23 cellular contexts compared by ENCODE assay signal in genomic region chr16:74322301-74322710, GRCh38. TPM values are rescaled to one million over a fixed set of nuclear protein-coding genes. Genes with fewer than 3 reads are reported as not detected.
DNase-seq lines count a peak whose midpoint lies in the region; ATAC-seq and TF ChIP-seq lines count a peak whose summit lies in the region.
"Had no signal": no experiment of that assay in that cellular context is flagged by ENCODE, and none has a peak within 500 bp of the region (broad histone marks: within the 10 kb centered on the region; RNA-seq: fewer than 3 reads in every experiment).

No MANE protein-coding gene starts in this region.

- H3K9me3 Mint-ChIP-seq in CD8-positive, alpha-beta T cell = no peaks in the 10 kb centered on the region
- no peaks in the 10 kb centered on the region for H3K9me3 Mint-ChIP-seq in progenitor cell of endocrine pancreas (ENCODE audit: low read depth)

- H3K27me3 Mint-ChIP-seq in CD8-positive, alpha-beta T cell (ENCODE audit: low read depth) = no peaks in the 10 kb centered on the region
- no peaks in the 10 kb centered on the region for H3K27me3 Mint-ChIP-seq in progenitor cell of endocrine pancreas

- H3K36me3 ChIP-seq in CD8-positive, alpha-beta T cell (ENCODE audit: insufficient read depth, low read length) = peaks cover 4% of the 10 kb centered on the region
- peaks cover 2 to 27% of the 10 kb centered on the region in 2 donors for H3K36me3 ChIP-seq in psoas muscle (ENCODE audit: insufficient read depth in 1 of 2, low read depth in 1 of 2)
- H3K36me3 ChIP-seq: uterus had no signal

- no peak overlapping the region for H3K4me3 ChIP-seq in CD8-positive, alpha-beta T cell (ENCODE audit: low read depth, low read length)
- H3K4me3 ChIP-seq in right cardiac atrium (ENCODE audit: low read length) (no peak overlapping the region), psoas muscle (no peak overlapping the region)
- H3K4me3 ChIP-seq: stomach, uterus had no signal

- CTCF ChIA-PET in CD8-positive, alpha-beta T cell (lab: Charles Lee) = interaction anchor here (1.5 kb wide), 1 partner anchor 8 kb away, joined by 4 read pairs; no protein-coding TSS in a partner anchor

- H3K4me1 ChIP-seq in CD8-positive, alpha-beta T cell (ENCODE audit: insufficient read depth, low read length) = no peaks in the 10 kb centered on the region
- H3K4me1 ChIP-seq in right cardiac atrium (ENCODE audit: control insufficient read depth, insufficient read depth, low read length) (peaks cover 8% of the 10 kb centered on the region), psoas muscle (peaks cover 10% of the 10 kb centered on the region)
- H3K4me1 ChIP-seq: uterus had no signal

- H3K4me1 Mint-ChIP-seq in CD8-positive, alpha-beta T cell (ENCODE audit: low read depth) = no peaks in the 10 kb centered on the region
- H3K4me1 Mint-ChIP-seq in progenitor cell of endocrine pancreas (ENCODE audit: low read depth) = no peaks in the 10 kb centered on the region

- DNase-seq in CD8-positive, alpha-beta T cell = no peak
- DNase-seq in dermis blood vessel endothelial cell = peak; percentile 39
- no peak for DNase-seq in right cardiac atrium
- no peak for DNase-seq in psoas muscle
- DNase-seq in activated CD4-positive, CD25-positive, alpha-beta regulatory T cell (lab: John Stamatoyannopoulos, UW) = no peak
- no peak for DNase-seq in progenitor cell of endocrine pancreas (ENCODE audit: low spot score, unreplicated experiment)
- DNase-seq in putamen (ENCODE audit: low spot score) = no peak
- DNase-seq: activated CD4-positive, CD25-positive, alpha-beta regulatory T cell treated with anti-CD3 and anti-CD28 coated beads, Interleukin-2, amount 50 U/mL, for 72 hours; activated CD8-positive, alpha-beta memory T cell treated with anti-CD3 and anti-CD28 coated beads for 24 hours; activated naive CD4-positive, alpha-beta T cell treated with Interleukin-2 at 50 U/mL for 16 hours; activated T-cell treated with anti-CD3 and anti-CD28 coated beads, Interleukin-2, amount 50 U/mL, for 48 hours; NCI-H1092 treated with DMSO at 0.1 percent for 48 hours; NCI-H2029; NCI-H2227 treated with DMSO at 0.1 percent for 48 hours; SHP77; stomach; uterus had no signal

- no peak overlapping the region for H3K27ac ChIP-seq in CD8-positive, alpha-beta T cell (ENCODE audit: low read depth, low read length)
- H3K27ac ChIP-seq in right cardiac atrium (ENCODE audit: low read length) (peak overlapping the region; percentile 75), psoas muscle (peak overlapping the region; percentile 11)
- H3K27ac ChIP-seq: HL-60 had no signal

- no peaks in the 10 kb centered on the region for H3K27me3 ChIP-seq in CD8-positive, alpha-beta T cell (ENCODE audit: insufficient read depth, low read length)
- H3K27me3 ChIP-seq in right cardiac atrium (ENCODE audit: control insufficient read depth, insufficient read depth) (no peaks in the 10 kb centered on the region), psoas muscle (ENCODE audit: insufficient read depth in 3 of 3, low read length in 2 of 3) (no peaks in the 10 kb centered on the region)
- H3K27me3 ChIP-seq: stomach, uterus had no signal

- 48% methylated on average over 7 of the region's 7 CpGs for WGBS in right cardiac atrium
- 67 to 75% (median 75%) methylated on average over 7 of the region's 7 CpGs for WGBS in psoas muscle, 3 donors

- H3K27ac Mint-ChIP-seq in CD8-positive, alpha-beta T cell = peak overlapping the region; percentile 37
- H3K27ac Mint-ChIP-seq in progenitor cell of endocrine pancreas = no peak overlapping the region

- H3K9me3 ChIP-seq in CD8-positive, alpha-beta T cell (ENCODE audit: low read length) = no peaks in the 10 kb centered on the region
- H3K9me3 ChIP-seq in right cardiac atrium (ENCODE audit: control insufficient read depth, low read length) (no peaks in the 10 kb centered on the region), psoas muscle (no peaks in the 10 kb centered on the region)
- H3K9me3 ChIP-seq: stomach, uterus had no signal

- POLR2A ChIA-PET in CD8-positive, alpha-beta T cell (lab: Charles Lee) = no interaction called here

- intact Hi-C loops in CD8-positive, alpha-beta T cell (cut with DNase I, micrococcal nuclease) = no loop called here
- intact Hi-C loops in right cardiac atrium (cut with DNase I) (no loop called here), psoas muscle (cut with DNase I) (no loop called here)

- H3K4me3 Mint-ChIP-seq in CD8-positive, alpha-beta T cell = no peak overlapping the region
- H3K4me3 Mint-ChIP-seq in progenitor cell of endocrine pancreas (ENCODE audit: low read depth) = no peak overlapping the region

- no peak for TF ChIP-seq CTCF in CD8-positive, alpha-beta T cell (IDR thresholded peaks at IDR 0.05)
- TF ChIP-seq CTCF in psoas muscle (IDR thresholded peaks at IDR 0.05) (no peak), progenitor cell of endocrine pancreas (IDR thresholded peaks at IDR 0.05; ENCODE audit: unreplicated experiment) (no peak)

- no peak for ATAC-seq in CD8-positive, alpha-beta T cell
- peak; percentile 50 to 82 for ATAC-seq in right cardiac atrium
- ATAC-seq in psoas muscle = peak; percentile 14 to 37 (median 26)
- no peak for ATAC-seq in GM18858 (IDR thresholded peaks at IDR 0.05; ENCODE audit: unreplicated experiment)

- H3K36me3 Mint-ChIP-seq in CD8-positive, alpha-beta T cell = peaks cover 23% of the 10 kb centered on the region
- peaks cover 3% of the 10 kb centered on the region for H3K36me3 Mint-ChIP-seq in progenitor cell of endocrine pancreas (ENCODE audit: insufficient read depth)

RNA-seq across cellular contexts. Expression of gene PSMD7, which starts 25.7 kb away (rescaled TPM):
- total RNA-seq in CD8-positive, alpha-beta T cell = 100 to 1,000 TPM; 136 to 137 TPM
- total RNA-seq in dermis blood vessel endothelial cell (75.4 and 143 TPM in 2 replicates), right cardiac atrium (100 to 1,000 TPM in 3 of 4 donors, 10 to 100 TPM in 1; 84.2 to 118 (median 110) TPM), psoas muscle (100 to 1,000 TPM; 122 to 230 (median 191) TPM), progenitor cell of endocrine pancreas (87.6 and 92.9 TPM in 2 replicates)
- polyA plus RNA-seq in right cardiac atrium (80.9 TPM), psoas muscle (100 to 1,000 TPM; 192 to 223 (median 206) TPM)

RNA-seq across cellular contexts. Expression of gene NPIPB15, which starts 53.8 kb away (rescaled TPM):
- total RNA-seq in CD8-positive, alpha-beta T cell = 1 to 10 TPM; 4.7 to 6.2 TPM
- total RNA-seq in dermis blood vessel endothelial cell = not detected in 2 replicates
- total RNA-seq in right cardiac atrium = 1 to 10 TPM in 3 of 4 donors, not detected in 1; 2.5 to 2.9 (median 2.6) TPM
- 3.0 TPM for polyA plus RNA-seq in right cardiac atrium
- under 1 TPM in 2 of 4 donors, not detected in 2; 0.58 to 0.81 TPM for total RNA-seq in psoas muscle
- polyA plus RNA-seq in psoas muscle = 1 to 10 TPM in 2 of 3 donors, under 1 TPM in 1; 0.86 to 1.6 (median 1.6) TPM
- 8.0 and 8.6 TPM in 2 replicates for total RNA-seq in progenitor cell of endocrine pancreas
- total RNA-seq: Daoy, epithelial cell of proximal tubule, H4 had no signal
- polyA plus RNA-seq: neural cell had no signal

Comparison
In these comparisons a context has a peak if more than half of its experiments do, and no peak if none do; other contexts are left out.
1. ATAC-seq: peak in right cardiac atrium (2 of 2) and psoas muscle (4 of 4); none in CD8-positive, alpha-beta T cell (single experiment) and GM18858 (single experiment).